8 cellular contexts compared by ENCODE assay signal in the genomic region with DNA sequence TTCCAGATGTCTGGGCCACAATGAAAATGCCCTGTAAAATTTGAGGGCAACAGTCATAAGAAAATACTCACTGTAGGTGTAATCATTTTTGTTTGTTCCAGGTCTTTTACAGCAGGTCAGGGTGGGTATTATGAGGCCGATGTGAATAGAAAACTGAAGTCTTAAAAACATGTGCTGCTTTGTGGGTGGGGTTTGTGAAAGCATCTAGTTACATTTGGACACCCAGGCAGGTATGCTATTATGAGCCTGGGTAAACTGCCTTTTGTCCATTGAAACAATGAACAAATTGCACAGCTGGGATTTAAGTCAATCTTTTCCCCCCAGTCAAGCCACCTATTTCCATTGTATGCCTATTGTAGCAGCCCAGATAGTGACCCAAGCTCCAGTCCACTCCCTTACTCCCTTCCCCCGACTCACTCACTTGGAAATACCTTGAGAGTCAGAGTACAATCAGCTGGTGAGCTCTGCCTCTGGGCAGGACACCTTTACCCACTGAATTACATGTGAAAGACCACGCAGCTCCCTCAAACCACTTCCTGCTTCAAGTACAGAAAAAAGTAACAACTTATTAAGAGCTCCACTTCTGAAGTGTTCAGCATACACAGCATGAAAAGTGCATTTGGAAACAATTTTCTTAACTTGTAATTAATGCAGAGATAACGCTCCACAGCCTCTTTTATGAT. TPM values are rescaled to one million over a fixed set of nuclear protein-coding genes. Genes with fewer than 3 reads are reported as not detected.
DNase-seq lines count a peak whose midpoint lies in the region; ATAC-seq, FAIRE-seq and TF ChIP-seq lines count a peak whose summit lies in the region.
"Had no signal": no experiment of that assay in that cellular context is flagged by ENCODE, and none has a peak within 500 bp of the region (broad histone marks: within the 10 kb centered on the region; RNA-seq: fewer than 3 reads in every experiment).

No MANE protein-coding gene starts in this region.

- H3K4me1 ChIP-seq in sigmoid colon: peaks cover 0 to 37% (median 19%) of the 10 kb centered on the region in 4 donors

- no peak for TF ChIP-seq POLR2A in sigmoid colon (IDR thresholded peaks at IDR 0.05)

- DNase-seq in bronchial epithelial cell (ENCODE audit: low read depth): peak; percentile 26
- DNase-seq in sigmoid colon: no peak
- DNase-seq in caudate nucleus (lab: John Stamatoyannopoulos, UW): no peak
- DNase-seq in activated CD4-positive, CD25-positive, alpha-beta regulatory T cell treated with anti-CD3 and anti-CD28 coated beads, Interleukin-2, amount 50 U/mL, for 72 hours: no peak

- peak overlapping the region in 3 of 4 donors; percentile 42 to 58 (median 43) for H3K27ac ChIP-seq in sigmoid colon
- no peak overlapping the region for H3K27ac ChIP-seq in caudate nucleus (ENCODE audit: low read depth, low read length)

- intact Hi-C loops in sigmoid colon (cut with DNase I): no loop called here

- H3K4me3 ChIP-seq in bronchial epithelial cell (ENCODE audit: low read depth, low read length): no peak overlapping the region
- H3K4me3 ChIP-seq in sigmoid colon: peak overlapping the region in 3 of 4 donors; percentile 16 to 38 (median 32)

- no peak for TF ChIP-seq CTCF in bronchial epithelial cell (IDR thresholded peaks at IDR 0.05; ENCODE audit: insufficient read depth, low read length, severe bottlenecking)
- no peak for TF ChIP-seq CTCF in sigmoid colon (IDR thresholded peaks at IDR 0.05)

- 5 to 19% methylated on average over 4 of the region's 4 CpGs for WGBS in sigmoid colon, 2 donors

- ATAC-seq in GM18498 (IDR thresholded peaks at IDR 0.05; ENCODE audit: unreplicated experiment): peak; percentile 64
- ATAC-seq in GM19467 (IDR thresholded peaks at IDR 0.05; ENCODE audit: unreplicated experiment): peak; percentile 61
- ATAC-seq in HG03460 (IDR thresholded peaks at IDR 0.05; ENCODE audit: unreplicated experiment): peak; percentile 72

- H3K27me3 ChIP-seq in bronchial epithelial cell (ENCODE audit: control insufficient read depth, insufficient read depth, low read length): no peaks in the 10 kb centered on the region
- no peaks in the 10 kb centered on the region for H3K27me3 ChIP-seq in sigmoid colon

- FAIRE-seq in bronchial epithelial cell (lab: Jason Lieb, UNC): no peak
- FAIRE-seq: islet of Langerhans had no signal

- no peak for TF ChIP-seq EP300 in sigmoid colon (IDR thresholded peaks at IDR 0.05)

- no peaks in the 10 kb centered on the region for H3K9me3 ChIP-seq in sigmoid colon

- H3K36me3 ChIP-seq in bronchial epithelial cell (ENCODE audit: control insufficient read depth, insufficient read depth, low read length) (no peaks in the 10 kb centered on the region), sigmoid colon (no peaks in the 10 kb centered on the region)

RNA-seq across cellular contexts. Expression of gene IGF1, which starts 1.8 kb away (rescaled TPM):
- total RNA-seq in bronchial epithelial cell (0.26 TPM in 1 of 2 replicates, not detected in the other), sigmoid colon (10 to 100 TPM; 15.6 to 27.1 (median 19.2) TPM)
- polyA plus RNA-seq in sigmoid colon: 10 to 100 TPM in 1 of 3 donors, 1 to 10 TPM in 2; 7.4 to 12.0 (median 7.7) TPM

Comparison
In these comparisons a context has a peak if more than half of its experiments do, and no peak if none do; other contexts are left out.
1. RNA of gene IGF1, which starts 1.8 kb away (total RNA-seq): 15.6 to 27.1 TPM in sigmoid colon; 0.26 TPM in bronchial epithelial cell; every median in the first group is over 10 times any median in the second.
2. Peak in every context shown above with its lines, with median percentiles within 50 percentile points of each other: ATAC-seq.